In the genomic region with DNA sequence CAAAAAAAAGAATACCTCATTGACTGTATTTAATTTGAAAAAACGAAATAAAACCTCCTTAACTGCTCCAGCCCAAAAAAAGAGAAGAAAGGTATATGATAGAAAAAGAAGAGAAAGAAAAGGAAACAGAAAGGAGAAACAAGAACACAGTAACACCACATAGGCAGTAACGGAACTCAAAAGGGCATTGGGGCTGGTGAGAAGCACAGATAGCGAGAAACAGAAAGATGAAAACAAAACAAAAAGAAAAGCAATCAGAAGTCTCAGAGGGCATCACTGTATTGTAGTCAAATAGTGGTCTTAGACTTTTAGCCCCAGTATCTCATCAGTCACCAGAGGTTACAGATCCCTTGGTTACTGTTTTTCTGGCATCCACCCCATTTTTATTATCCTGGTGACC, we compare ENCODE assay signal across 20 cellular contexts.
DNase-seq lines count a peak whose midpoint lies in the region; ATAC-seq, FAIRE-seq and TF ChIP-seq lines count a peak whose summit lies in the region.
"Had no signal": no experiment of that assay in that cellular context is flagged by ENCODE, and none has a peak within 500 bp of the region (broad histone marks: within the 10 kb centered on the region; RNA-seq: fewer than 3 reads in every experiment).

No MANE protein-coding gene starts in this region.

- peak overlapping the region; percentile 42 for H3K27ac Mint-ChIP-seq in CD4-positive, alpha-beta T cell
- H3K27ac Mint-ChIP-seq in CD8-positive, alpha-beta memory T cell, result peak overlapping the region; percentile 32 to 89 (median 66)
- peak overlapping the region; percentile 62 to 94 for H3K27ac Mint-ChIP-seq in T-cell
- peak overlapping the region in 5 of 6 donors; percentile 8 to 46 (median 26) for H3K27ac Mint-ChIP-seq in immature natural killer cell
- H3K27ac Mint-ChIP-seq: HFFc6 had no signal

- H3K4me3 ChIP-seq in CD8-positive, alpha-beta memory T cell (ENCODE audit: low read length), result no peak overlapping the region
- H3K4me3 ChIP-seq: dorsolateral prefrontal cortex, hepatocyte, skin epidermis had no signal

- no peak for ATAC-seq in CD4-positive, alpha-beta T cell (ENCODE audit: poor library complexity)
- ATAC-seq in T-cell (replicated peaks in 1 of 4), result no peak
- ATAC-seq: Right ventricle myocardium inferior had no signal

- FAIRE-seq in frontal cortex (lab: Jason Lieb, UNC), result no peak

- peaks cover 93% of the 10 kb centered on the region for H3K4me1 Mint-ChIP-seq in CD4-positive, alpha-beta T cell (ENCODE audit: low read depth)
- peaks cover 86 to 98% (median 96%) of the 10 kb centered on the region in 3 donors for H3K4me1 Mint-ChIP-seq in CD8-positive, alpha-beta memory T cell
- peaks cover 90 to 95% (median 95%) of the 10 kb centered on the region in 3 donors for H3K4me1 Mint-ChIP-seq in T-cell
- H3K4me1 Mint-ChIP-seq in immature natural killer cell, result peaks cover 42 to 83% of the 10 kb centered on the region in 2 donors

- peak overlapping the region; percentile 26 for H3K4me3 Mint-ChIP-seq in CD4-positive, alpha-beta T cell
- peak overlapping the region in 5 of 7 donors; percentile 10 to 62 (median 44) for H3K4me3 Mint-ChIP-seq in CD8-positive, alpha-beta memory T cell
- H3K4me3 Mint-ChIP-seq in T-cell (peak overlapping the region in 1 of 3 donors; percentile 48), immature natural killer cell (no peak overlapping the region)
- H3K4me3 Mint-ChIP-seq: HFFc6 had no signal

- DNase-seq in CD4-positive, alpha-beta T cell, result no peak
- no peak for DNase-seq in CD8-positive, alpha-beta memory T cell
- DNase-seq in T-cell (no peak), immature natural killer cell (no peak), Ammon's horn (ENCODE audit: low spot score) (no peak), frontal cortex (ENCODE audit: low spot score in 2 of 2) (no peak)
- DNase-seq in stimulated activated CD4-positive, alpha-beta T cell treated with anti-CD3 and anti-CD28 coated beads, Interleukin-15, amount 100 ng/mL, for 24 hours, result no peak
- DNase-seq: aorta, caudate nucleus, COR-L47, DND-41, dorsolateral prefrontal cortex, foreskin fibroblast, HFFc6, NCI-H146, trophoblast cell had no signal

- peaks cover 3% of the 10 kb centered on the region for H3K9me3 Mint-ChIP-seq in CD4-positive, alpha-beta T cell
- H3K9me3 Mint-ChIP-seq in CD8-positive, alpha-beta memory T cell, result no peaks in the 10 kb centered on the region
- H3K9me3 Mint-ChIP-seq in T-cell, result peaks cover 0 to 3% (median 2%) of the 10 kb centered on the region in 3 donors
- H3K9me3 Mint-ChIP-seq in immature natural killer cell, result no peaks in the 10 kb centered on the region
- H3K9me3 Mint-ChIP-seq: HFFc6 had no signal

- CTCF ChIA-PET in CD4-positive, alpha-beta T cell (lab: Charles Lee), result interaction anchor here (2.0 kb wide), 2 partner anchors 9 to 36 kb away, joined by 4 to 7 read pairs; no protein-coding TSS in a partner anchor
- CTCF ChIA-PET in CD8-positive, alpha-beta memory T cell (lab: Charles Lee), result no interaction called here
- CTCF ChIA-PET in T-cell (lab: Charles Lee), result interaction anchor here in 1 of 2 donors (0.6 kb wide), 1 partner anchor 165 kb away, joined by 3 read pairs; no protein-coding TSS in a partner anchor

- no peaks in the 10 kb centered on the region for H3K27me3 Mint-ChIP-seq in CD4-positive, alpha-beta T cell
- no peaks in the 10 kb centered on the region for H3K27me3 Mint-ChIP-seq in CD8-positive, alpha-beta memory T cell
- no peaks in the 10 kb centered on the region for H3K27me3 Mint-ChIP-seq in T-cell
- H3K27me3 Mint-ChIP-seq in immature natural killer cell (ENCODE audit: low read depth in 3 of 3), result peaks cover 0 to 4% (median 1%) of the 10 kb centered on the region in 3 donors

- no peak overlapping the region for H3K27ac ChIP-seq in CD4-positive, alpha-beta T cell (ENCODE audit: low read depth, low read length)
- no peak overlapping the region for H3K27ac ChIP-seq in CD8-positive, alpha-beta memory T cell (ENCODE audit: low read depth, low read length)
- H3K27ac ChIP-seq: dorsolateral prefrontal cortex, hepatocyte, HL-60, skin epidermis had no signal

- no peak for TF ChIP-seq CTCF in CD4-positive, alpha-beta T cell (IDR thresholded peaks at IDR 0.05)

- no peaks in the 10 kb centered on the region for H3K9me3 ChIP-seq in CD4-positive, alpha-beta T cell (ENCODE audit: control insufficient read depth, low read length)
- no peaks in the 10 kb centered on the region for H3K9me3 ChIP-seq in CD8-positive, alpha-beta memory T cell (ENCODE audit: low read length)

- intact Hi-C loops in CD4-positive, alpha-beta T cell (cut with DNase I, micrococcal nuclease), result no loop called here

- peaks cover 89% of the 10 kb centered on the region for H3K4me1 ChIP-seq in CD8-positive, alpha-beta memory T cell (ENCODE audit: insufficient read depth, low read length)

- no peaks in the 10 kb centered on the region for H3K27me3 ChIP-seq in CD4-positive, alpha-beta T cell (ENCODE audit: control insufficient read depth, insufficient read depth, low read length)
- no peaks in the 10 kb centered on the region for H3K27me3 ChIP-seq in CD8-positive, alpha-beta memory T cell (ENCODE audit: insufficient read depth, low read length, poor library complexity, severe bottlenecking)
- H3K27me3 ChIP-seq: dorsolateral prefrontal cortex, hepatocyte had no signal

- POLR2A ChIA-PET in CD4-positive, alpha-beta T cell (lab: Charles Lee), result no interaction called here
- POLR2A ChIA-PET in CD8-positive, alpha-beta memory T cell (lab: Charles Lee), result no interaction called here
- POLR2A ChIA-PET in T-cell (lab: Charles Lee), result interaction anchor here in 1 of 2 donors (1.6 kb wide), 1 partner anchor 10 kb away, joined by 7 read pairs; no protein-coding TSS in a partner anchor

- peaks cover 96% of the 10 kb centered on the region for H3K36me3 Mint-ChIP-seq in CD4-positive, alpha-beta T cell (ENCODE audit: low read depth)
- peaks cover 21 to 87% (median 28%) of the 10 kb centered on the region in 3 donors for H3K36me3 Mint-ChIP-seq in CD8-positive, alpha-beta memory T cell
- H3K36me3 Mint-ChIP-seq in T-cell, result peaks cover 71% of the 10 kb centered on the region
- peaks cover 4 to 43% (median 23%) of the 10 kb centered on the region in 3 donors for H3K36me3 Mint-ChIP-seq in immature natural killer cell

- peaks cover 7% of the 10 kb centered on the region for H3K36me3 ChIP-seq in CD8-positive, alpha-beta memory T cell (ENCODE audit: insufficient read depth, low read length)

Comparison
In these comparisons a context has a peak if more than half of its experiments do, and no peak if none do; other contexts are left out.
1. H3K27ac Mint-ChIP-seq: peak in every context shown above with its lines; median percentile 78 in T-cell; 66 in CD8-positive, alpha-beta memory T cell; 42 in CD4-positive, alpha-beta T cell; 26 in immature natural killer cell.
2. H3K4me3 Mint-ChIP-seq: peak in CD4-positive, alpha-beta T cell (single experiment) and CD8-positive, alpha-beta memory T cell (5 of 7); none in immature natural killer cell (0 of 5).